In genomic region chr13:74024314-74024713, GRCh38 we compare ENCODE assay signal across 20 cellular contexts.
"Had no signal": no experiment of that assay in that cellular context is flagged by ENCODE, and none has a peak within 500 bp of the region (broad histone marks: within the 10 kb centered on the region; RNA-seq: fewer than 3 reads in every experiment).

No MANE protein-coding gene starts in this region.

- H3K36me3 ChIP-seq: prostate gland, tibial nerve, WERI-Rb-1 had no signal

- ATAC-seq: activated CD8-positive, alpha-beta T cell treated with anti-CD3 and anti-CD28 coated beads, Interleukin-2, amount 10 ng/mL, durations not matched to agents 7 days and 5 days; foreskin keratinocyte; right cardiac atrium had no signal

- H3K27me3 ChIP-seq: foreskin keratinocyte, tibial nerve had no signal

- H3K9me2 ChIP-seq: SK-N-SH had no signal

- H3K27ac Mint-ChIP-seq: activated CD4-positive, alpha-beta T cell treated with anti-CD3 and anti-CD28 coated beads, Interleukin-2, amount 10 ng/mL, durations not matched to agents 7 days and 5 days; activated CD8-positive, alpha-beta T cell treated with anti-CD3 and anti-CD28 coated beads, Interleukin-2, amount 10 ng/mL, durations not matched to agents 7 days and 5 days had no signal

- DNase-seq: activated CD4-positive, alpha-beta T cell treated with anti-CD3 and anti-CD28 coated beads, Interleukin-2, amount 10 ng/mL, durations not matched to agents 7 days and 5 days; activated CD4-positive, CD25-positive, alpha-beta regulatory T cell treated with anti-CD3 and anti-CD28 coated beads, Interleukin-2, amount 50 U/mL, for 72 hours; activated CD8-positive, alpha-beta T cell treated with anti-CD3 and anti-CD28 coated beads, Interleukin-2, amount 10 ng/mL, durations not matched to agents 7 days and 5 days; activated gamma-delta T cell treated with Interleukin-2 at 50 U/mL for 16 hours; activated T-cell treated with anti-CD3 and anti-CD28 coated beads, Interleukin-2, amount 50 U/mL, for 1 hour; amniotic stem cell; dermis blood vessel endothelial cell; effector memory CD4-positive, alpha-beta T cell; foreskin keratinocyte; hippocampal formation; islet precursor cell; naive B cell; SK-N-SH; stimulated activated CD4-positive, alpha-beta T cell treated with anti-CD3 and anti-CD28 coated beads, Interleukin-1b, Interleukin-23, amount 100 ng/mL, for 48 hours; WERI-Rb-1 had no signal

- H3K4me2 ChIP-seq: SK-N-SH had no signal

- H3K4me3 ChIP-seq: lung, prostate gland, tibial nerve had no signal

- H3K27ac ChIP-seq: foreskin keratinocyte, prostate gland, tibial nerve, WERI-Rb-1 had no signal

- H3K9me3 ChIP-seq: prostate gland, SK-N-SH, tibial nerve had no signal

- H3K4me3 Mint-ChIP-seq: activated CD4-positive, alpha-beta T cell treated with anti-CD3 and anti-CD28 coated beads, Interleukin-2, amount 10 ng/mL, durations not matched to agents 7 days and 5 days; activated CD8-positive, alpha-beta T cell treated with anti-CD3 and anti-CD28 coated beads, Interleukin-2, amount 10 ng/mL, durations not matched to agents 7 days and 5 days had no signal

- H3K27me3 Mint-ChIP-seq: activated CD4-positive, alpha-beta T cell treated with anti-CD3 and anti-CD28 coated beads, Interleukin-2, amount 10 ng/mL, durations not matched to agents 7 days and 5 days; naive B cell; stimulated activated naive CD8-positive, alpha-beta T cell treated with anti-CD3 and anti-CD28 coated beads, Interleukin-15, Interleukin-2, amounts not matched to agents 100 ng/mL and 50 ng/mL, for 24 hours had no signal

- H3K4me1 ChIP-seq: foreskin keratinocyte, prostate gland, tibial nerve had no signal
